Comparison of ENCODE assay signal across 9 cellular contexts in genomic region chr6:146850238-146850896, GRCh38.
A peak's percentile ranks its signal among the peaks of the same experiment; 100 is the strongest.
DNase-seq lines count a peak whose midpoint lies in the region; ATAC-seq and TF ChIP-seq lines count a peak whose summit lies in the region.
"Had no signal": no experiment of that assay in that cellular context is flagged by ENCODE, and none has a peak within 500 bp of the region (broad histone marks: within the 10 kb centered on the region; RNA-seq: fewer than 3 reads in every experiment).

No MANE protein-coding gene starts in this region.

- no peak overlapping the region for H3K4me3 Mint-ChIP-seq in CD8-positive, alpha-beta T cell

- H3K36me3 Mint-ChIP-seq in CD8-positive, alpha-beta T cell, result no peaks in the 10 kb centered on the region

- intact Hi-C loops in CD8-positive, alpha-beta T cell (cut with DNase I, micrococcal nuclease), result no loop called here

- POLR2A ChIA-PET in CD8-positive, alpha-beta T cell (lab: Charles Lee), result no interaction called here

- H3K27me3 Mint-ChIP-seq in CD8-positive, alpha-beta T cell (ENCODE audit: low read depth), result no peaks in the 10 kb centered on the region

- no peak overlapping the region for H3K4me3 ChIP-seq in cardiac fibroblast (replicated peaks in 1 of 2; ENCODE audit: low read depth in 2 of 2, low read length in 2 of 2)
- H3K4me3 ChIP-seq in CD8-positive, alpha-beta T cell (ENCODE audit: low read depth, low read length), result no peak overlapping the region

- H3K36me3 ChIP-seq in CD8-positive, alpha-beta T cell (ENCODE audit: insufficient read depth, low read length), result no peaks in the 10 kb centered on the region

- no peaks in the 10 kb centered on the region for H3K27me3 ChIP-seq in CD8-positive, alpha-beta T cell (ENCODE audit: insufficient read depth, low read length)

- H3K9me3 ChIP-seq in CD8-positive, alpha-beta T cell (ENCODE audit: low read length), result no peaks in the 10 kb centered on the region

- H3K27ac Mint-ChIP-seq in CD8-positive, alpha-beta T cell, result no peak overlapping the region

- no peak for TF ChIP-seq CTCF in cardiac fibroblast (IDR thresholded peaks at IDR 0.05; ENCODE audit: low read depth, low read length)
- TF ChIP-seq CTCF in CD8-positive, alpha-beta T cell (IDR thresholded peaks at IDR 0.05), result no peak

- ATAC-seq in GM18511 (IDR thresholded peaks at IDR 0.05; ENCODE audit: unreplicated experiment) (peak; percentile 52), GM19452 (IDR thresholded peaks at IDR 0.05; ENCODE audit: unreplicated experiment) (no peak)
- ATAC-seq in CD8-positive, alpha-beta T cell, result no peak

- H3K4me1 Mint-ChIP-seq in CD8-positive, alpha-beta T cell (ENCODE audit: low read depth), result no peaks in the 10 kb centered on the region

- no peaks in the 10 kb centered on the region for H3K4me1 ChIP-seq in CD8-positive, alpha-beta T cell (ENCODE audit: insufficient read depth, low read length)

- CTCF ChIA-PET in CD8-positive, alpha-beta T cell (lab: Charles Lee), result no interaction called here

- H3K27ac ChIP-seq in CD8-positive, alpha-beta T cell (ENCODE audit: low read depth, low read length), result no peak overlapping the region
- H3K27ac ChIP-seq: HL-60 had no signal

- peak; percentile 30 for DNase-seq in HK-2 (ENCODE audit: unreplicated experiment)
- peak; percentile 63 to 91 for DNase-seq in cardiac fibroblast (ENCODE audit: low read depth in 2 of 2)
- DNase-seq in renal cortical epithelial cell (ENCODE audit: low read depth), result peak; percentile 87
- DNase-seq in HPDE6-E6E7 (ENCODE audit: extremely low spot score), result no peak
- DNase-seq in CD8-positive, alpha-beta T cell, result no peak
- DNase-seq: NCI-H2171 treated with DMSO at 0.1 percent for 48 hours had no signal

- H3K9me3 Mint-ChIP-seq in CD8-positive, alpha-beta T cell, result no peaks in the 10 kb centered on the region

Comparison
In these comparisons a context has a peak if more than half of its experiments do, and no peak if none do; other contexts are left out.
1. DNase-seq: peak in HK-2 (single experiment), cardiac fibroblast (2 of 2) and renal cortical epithelial cell (single experiment); none in HPDE6-E6E7 (single experiment) and CD8-positive, alpha-beta T cell (0 of 7).